8 cellular contexts compared by ENCODE assay signal in genomic region chr18:25350561-25351201, GRCh38.
A peak's percentile ranks its signal among the peaks of the same experiment; 100 is the strongest.
DNase-seq lines count a peak whose midpoint lies in the region; ATAC-seq and TF ChIP-seq lines count a peak whose summit lies in the region.

No MANE protein-coding gene starts in this region.

- H3K4me1 ChIP-seq in MM.1S (ENCODE audit: low read length) = no peaks in the 10 kb centered on the region

- peaks cover 20% of the 10 kb centered on the region for H3F3A ChIP-seq in MM.1S (ENCODE audit: insufficient read depth, low read length)

- peak overlapping the region; percentile 67 for H3K4me2 ChIP-seq in MM.1S (ENCODE audit: low read depth, low read length)

- H3K9me2 ChIP-seq in MM.1S (replicated peaks; ENCODE audit: insufficient read depth, low read length) = no peaks in the 10 kb centered on the region

- H3K9me3 ChIP-seq in MM.1S (replicated peaks; ENCODE audit: insufficient read depth, low read length) = no peaks in the 10 kb centered on the region

- H3K79me2 ChIP-seq in MM.1S (ENCODE audit: low read length) = peaks cover 88% of the 10 kb centered on the region

- ATAC-seq in GM18498 (IDR thresholded peaks at IDR 0.05; ENCODE audit: unreplicated experiment) (peak; percentile 51), GM18520 (IDR thresholded peaks at IDR 0.05; ENCODE audit: unreplicated experiment) (no peak)

- peak overlapping the region; percentile 89 for H3K27ac ChIP-seq in MM.1S (ENCODE audit: low read length)

- DNase-seq in AG08396 (ENCODE audit: low spot score) (peak; percentile 76), MM.1S (peak; percentile 84), astrocyte of the hippocampus (ENCODE audit: low read depth, low spot score) (peak; percentile 86), hypothalamus (lab: John Stamatoyannopoulos, UW) (peak in 41 of 51 donors; percentile 3 to 58 (median 31)), putamen (ENCODE audit: low spot score) (peak; percentile 52), middle frontal gyrus (ENCODE audit: extremely low spot score, low spot score) (no peak)

- H3K4me3 ChIP-seq in MM.1S (ENCODE audit: low read length) = peak overlapping the region; percentile 86

- H3K9ac ChIP-seq in MM.1S (ENCODE audit: low read length) = peak overlapping the region; percentile 86

- H3K36me3 ChIP-seq in MM.1S (replicated peaks; ENCODE audit: insufficient read depth, low read length) = no peaks in the 10 kb centered on the region

- H3K27me3 ChIP-seq in MM.1S (replicated peaks; ENCODE audit: insufficient read depth, low read length) = no peaks in the 10 kb centered on the region

- peak overlapping the region; percentile 70 for H2AFZ ChIP-seq in MM.1S (ENCODE audit: low read length)

- TF ChIP-seq CTCF in MM.1S (IDR thresholded peaks at IDR 0.05; ENCODE audit: low read length) = no peak

- no peaks in the 10 kb centered on the region for H4K20me1 ChIP-seq in MM.1S (ENCODE audit: insufficient read depth, low read length)
